23 cellular contexts compared by ENCODE assay signal in the genomic region with DNA sequence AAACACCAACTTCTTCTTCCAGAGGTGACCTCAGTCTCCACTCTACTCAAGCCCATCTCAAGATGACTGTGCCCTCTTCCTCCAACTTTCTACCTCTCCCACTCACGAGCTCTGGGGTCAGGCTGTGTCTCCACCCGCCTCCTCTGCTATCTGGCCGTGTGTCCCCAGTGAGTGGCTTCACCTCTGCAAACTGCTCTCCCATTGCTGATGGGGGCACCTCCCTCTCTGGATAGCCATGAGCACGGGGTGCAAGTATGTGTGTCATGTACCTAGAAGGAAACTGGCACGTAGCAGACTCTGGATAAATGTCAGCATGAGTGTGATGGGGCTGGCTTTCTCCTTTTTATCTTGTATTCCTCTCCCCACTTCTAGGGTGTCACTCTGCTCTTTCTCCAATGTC. TPM values are rescaled to one million over a fixed set of nuclear protein-coding genes. Genes with fewer than 3 reads are reported as not detected.
"Had no signal": no experiment of that assay in that cellular context is flagged by ENCODE, and none has a peak within 500 bp of the region (broad histone marks: within the 10 kb centered on the region; RNA-seq: fewer than 3 reads in every experiment).

No MANE protein-coding gene starts in this region.

- H3K4me3 ChIP-seq: left ventricle myocardium inferior, thyroid gland had no signal

- H3K4me2 ChIP-seq: SK-N-SH had no signal

- H3K9me3 ChIP-seq: SK-N-SH, thyroid gland had no signal

- H3K4me3 Mint-ChIP-seq: activated naive CD8-positive, alpha-beta T cell treated with anti-CD3 and anti-CD28 coated beads, Interleukin-2, amount 50 U/mL, for 24 hours; activated T-helper 1 cell treated with anti-CD3 and anti-CD28 coated beads, Interleukin-12 subunit alpha, Interleukin-12 subunit beta, Interleukin-2, Interleukin-4 antibody, amounts not matched to agents 30 ng/mL and 10 ng/mL and 1 ng/mL, durations not matched to agents 14 hours and 24 hours and 36 hours; brain; natural killer cell; stimulated activated naive CD8-positive, alpha-beta T cell treated with anti-CD3 and anti-CD28 coated beads, Interleukin-15, Interleukin-2, amounts not matched to agents 100 ng/mL and 50 ng/mL, for 24 hours had no signal

- H3K27me3 Mint-ChIP-seq: stimulated activated naive CD8-positive, alpha-beta T cell treated with anti-CD3 and anti-CD28 coated beads, Interleukin-15, Interleukin-2, amounts not matched to agents 100 ng/mL and 50 ng/mL, for 24 hours had no signal

- H3K4me1 ChIP-seq: thyroid gland had no signal

- H3K9me3 Mint-ChIP-seq: natural killer cell; stimulated activated naive CD8-positive, alpha-beta T cell treated with anti-CD3 and anti-CD28 coated beads, Interleukin-15, Interleukin-2, amounts not matched to agents 100 ng/mL and 50 ng/mL, for 24 hours had no signal

- ATAC-seq: activated naive CD8-positive, alpha-beta T cell treated with anti-CD3 and anti-CD28 coated beads, Interleukin-2, amount 50 U/mL, for 24 hours; esophagus mucosa; natural killer cell had no signal

- H3K36me3 Mint-ChIP-seq: brain, natural killer cell had no signal

- H3K27me3 ChIP-seq: thyroid gland had no signal

- H3K9ac ChIP-seq: SK-N-SH had no signal

- DNase-seq: activated CD4-positive, alpha-beta T cell treated with anti-CD3 and anti-CD28 coated beads for 1 hour; activated CD4-positive, alpha-beta T cell treated with anti-CD3 and anti-CD28 coated beads, Interleukin-2, amount 50 U/mL, for 4 hours; activated gamma-delta T cell treated with Interleukin-2 at 50 U/mL for 16 hours; activated naive CD8-positive, alpha-beta T cell treated with anti-CD3 and anti-CD28 coated beads, Interleukin-2, amount 50 U/mL, for 24 hours; dermis blood vessel endothelial cell; effector CD8-positive, alpha-beta T cell; foreskin melanocyte; left ventricle myocardium inferior; midbrain; natural killer cell; retina; SK-N-SH; stimulated activated CD4-positive, alpha-beta T cell treated with anti-CD3 and anti-CD28 coated beads, Interleukin-4, amount 100 ng/mL, for 1 hour; substantia nigra; thyroid gland had no signal

- H3K36me3 ChIP-seq: left ventricle myocardium inferior, thyroid gland had no signal

- H3K27ac ChIP-seq: left ventricle myocardium inferior, thyroid gland had no signal

- H3K27ac Mint-ChIP-seq: activated naive CD8-positive, alpha-beta T cell treated with anti-CD3 and anti-CD28 coated beads, Interleukin-2, amount 50 U/mL, for 24 hours; activated T-helper 1 cell treated with anti-CD3 and anti-CD28 coated beads, Interleukin-12 subunit alpha, Interleukin-12 subunit beta, Interleukin-2, Interleukin-4 antibody, amounts not matched to agents 30 ng/mL and 10 ng/mL and 1 ng/mL, durations not matched to agents 14 hours and 24 hours and 36 hours; natural killer cell; progenitor cell of endocrine pancreas; stimulated activated naive CD8-positive, alpha-beta T cell treated with anti-CD3 and anti-CD28 coated beads, Interleukin-15, Interleukin-2, amounts not matched to agents 100 ng/mL and 50 ng/mL, for 24 hours had no signal

RNA-seq across cellular contexts. Expression of a gene that starts 20.0 kb away (rescaled TPM):
- total RNA-seq: progenitor cell of endocrine pancreas had no signal

RNA-seq across cellular contexts. Expression of a gene that starts 50.1 kb away (rescaled TPM):
- total RNA-seq: cardiac septum, dermis blood vessel endothelial cell, esophagus mucosa, left ventricle myocardium inferior, osteoblast, ureter had no signal
- polyA plus RNA-seq: SK-N-SH had no signal
